28 cellular contexts compared by ENCODE assay signal in genomic region chr5:177265395-177265794, GRCh38.
"Had no signal": no experiment of that assay in that cellular context is flagged by ENCODE, and none has a peak within 500 bp of the region (broad histone marks: within the 10 kb centered on the region; RNA-seq: fewer than 3 reads in every experiment).

No MANE protein-coding gene starts in this region.

- H3K4me1 Mint-ChIP-seq: activated naive CD4-positive, alpha-beta T cell treated with anti-CD3 and anti-CD28 coated beads, Interleukin-2, amount 10 ng/mL, durations not matched to agents 7 days and 5 days; activated naive CD8-positive, alpha-beta T cell treated with anti-CD3 and anti-CD28 coated beads, Interleukin-2, amount 10 ng/mL, durations not matched to agents 7 days and 5 days; brain had no signal

- H3K27me3 ChIP-seq: ascending aorta, breast epithelium, cardiac muscle cell, dorsolateral prefrontal cortex, esophagus squamous epithelium, gastroesophageal sphincter had no signal

- H3K9me3 ChIP-seq: ascending aorta, breast epithelium, esophagus squamous epithelium, gastroesophageal sphincter had no signal

- H3K4me1 ChIP-seq: ascending aorta, breast epithelium, gastroesophageal sphincter had no signal

- H3K9me3 Mint-ChIP-seq: activated CD4-positive, alpha-beta memory T cell treated with anti-CD3 and anti-CD28 coated beads, Interleukin-2, amount 10 ng/mL, durations not matched to agents 7 days and 5 days; activated CD4-positive, alpha-beta T cell treated with anti-CD3 and anti-CD28 coated beads, Interleukin-2, amount 10 ng/mL, durations not matched to agents 7 days and 5 days; activated naive CD4-positive, alpha-beta T cell treated with anti-CD3 and anti-CD28 coated beads, Interleukin-2, amount 10 ng/mL, durations not matched to agents 7 days and 5 days; activated naive CD4-positive, alpha-beta T cell treated with anti-CD3 and anti-CD28 coated beads, Interleukin-2, amount 50 U/mL, for 72 hours; activated naive CD8-positive, alpha-beta T cell treated with anti-CD3 and anti-CD28 coated beads, Interleukin-2, amount 10 ng/mL, durations not matched to agents 7 days and 5 days; activated T-cell treated with anti-CD3 and anti-CD28 coated beads, Interleukin-2, amount 50 U/mL, for 24 hours; activated T-cell treated with anti-CD3 and anti-CD28 coated beads, Interleukin-2, amount 50 U/mL, for 72 hours; brain; central memory CD8-positive, alpha-beta T cell; dendritic cell treated with granulocyte-macrophage colony-stimulating factor and Interleukin-4, amounts not matched to agents 40 ng/mL and 50 ng/mL, for 4 days; endodermal cell had no signal

- DNase-seq: activated CD4-positive, alpha-beta memory T cell treated with anti-CD3 and anti-CD28 coated beads, Interleukin-2, amount 10 ng/mL, durations not matched to agents 7 days and 5 days; activated CD4-positive, alpha-beta T cell treated with anti-CD3 and anti-CD28 coated beads for 1 hour; activated CD4-positive, alpha-beta T cell treated with anti-CD3 and anti-CD28 coated beads for 4 hours; activated CD4-positive, alpha-beta T cell treated with anti-CD3 and anti-CD28 coated beads, Interleukin-2, amount 10 ng/mL, durations not matched to agents 7 days and 5 days; activated CD4-positive, alpha-beta T cell treated with anti-CD3 and anti-CD28 coated beads, Interleukin-2, amount 50 U/mL, for 4 hours; activated CD8-positive, alpha-beta memory T cell treated with anti-CD3 and anti-CD28 coated beads, Interleukin-2, amount 50 U/mL, for 48 hours; activated gamma-delta T cell; activated naive CD4-positive, alpha-beta T cell; activated naive CD4-positive, alpha-beta T cell treated with anti-CD3 and anti-CD28 coated beads, Interleukin-2, amount 10 ng/mL, durations not matched to agents 7 days and 5 days; activated naive CD8-positive, alpha-beta T cell treated with anti-CD3 and anti-CD28 coated beads, Interleukin-2, amount 10 ng/mL, durations not matched to agents 7 days and 5 days; activated T-cell treated with anti-CD3 and anti-CD28 coated beads for 4 hours; activated T-cell treated with anti-CD3 and anti-CD28 coated beads, Interleukin-2, amount 50 U/mL, for 24 hours; activated T-cell treated with anti-CD3 and anti-CD28 coated beads, Interleukin-2, amount 50 U/mL, for 72 hours; dorsolateral prefrontal cortex; effector memory CD4-positive, alpha-beta T cell; endodermal cell; esophagus squamous epithelium; foreskin melanocyte; T-helper 2 cell had no signal

- H3K4me3 ChIP-seq: ascending aorta, breast epithelium, cardiac muscle cell, coronary artery, dorsolateral prefrontal cortex, esophagus squamous epithelium, gastroesophageal sphincter had no signal

- H3K27ac Mint-ChIP-seq: activated CD4-positive, alpha-beta memory T cell treated with anti-CD3 and anti-CD28 coated beads, Interleukin-2, amount 10 ng/mL, durations not matched to agents 7 days and 5 days; activated CD4-positive, alpha-beta T cell treated with anti-CD3 and anti-CD28 coated beads, Interleukin-2, amount 10 ng/mL, durations not matched to agents 7 days and 5 days; activated naive CD4-positive, alpha-beta T cell treated with anti-CD3 and anti-CD28 coated beads, Interleukin-2, amount 10 ng/mL, durations not matched to agents 7 days and 5 days; activated naive CD8-positive, alpha-beta T cell treated with anti-CD3 and anti-CD28 coated beads, Interleukin-2, amount 10 ng/mL, durations not matched to agents 7 days and 5 days; dendritic cell treated with granulocyte-macrophage colony-stimulating factor and Interleukin-4, amounts not matched to agents 40 ng/mL and 50 ng/mL, for 4 days had no signal

- ATAC-seq: activated naive CD4-positive, alpha-beta T cell treated with anti-CD3 and anti-CD28 coated beads, Interleukin-2, amount 50 U/mL, for 72 hours; activated T-cell treated with anti-CD3 and anti-CD28 coated beads, Interleukin-2, amount 50 U/mL, for 72 hours; gastroesophageal sphincter had no signal

- H3K27ac ChIP-seq: ascending aorta, breast epithelium, cardiac muscle cell, coronary artery, esophagus squamous epithelium, gastroesophageal sphincter had no signal

- H3K27me3 Mint-ChIP-seq: activated CD4-positive, alpha-beta memory T cell treated with anti-CD3 and anti-CD28 coated beads, Interleukin-2, amount 10 ng/mL, durations not matched to agents 7 days and 5 days; activated CD4-positive, alpha-beta T cell treated with anti-CD3 and anti-CD28 coated beads, Interleukin-2, amount 10 ng/mL, durations not matched to agents 7 days and 5 days; activated naive CD4-positive, alpha-beta T cell treated with anti-CD3 and anti-CD28 coated beads, Interleukin-2, amount 10 ng/mL, durations not matched to agents 7 days and 5 days; activated naive CD8-positive, alpha-beta T cell treated with anti-CD3 and anti-CD28 coated beads, Interleukin-2, amount 10 ng/mL, durations not matched to agents 7 days and 5 days; activated T-cell treated with anti-CD3 and anti-CD28 coated beads, Interleukin-2, amount 50 U/mL, for 24 hours; brain; central memory CD8-positive, alpha-beta T cell; dendritic cell treated with granulocyte-macrophage colony-stimulating factor and Interleukin-4, amounts not matched to agents 40 ng/mL and 50 ng/mL, for 4 days had no signal

- H3K4me3 Mint-ChIP-seq: activated CD4-positive, alpha-beta memory T cell treated with anti-CD3 and anti-CD28 coated beads, Interleukin-2, amount 10 ng/mL, durations not matched to agents 7 days and 5 days; activated CD4-positive, alpha-beta T cell treated with anti-CD3 and anti-CD28 coated beads, Interleukin-2, amount 10 ng/mL, durations not matched to agents 7 days and 5 days; activated naive CD4-positive, alpha-beta T cell treated with anti-CD3 and anti-CD28 coated beads, Interleukin-2, amount 10 ng/mL, durations not matched to agents 7 days and 5 days; activated naive CD8-positive, alpha-beta T cell treated with anti-CD3 and anti-CD28 coated beads, Interleukin-2, amount 10 ng/mL, durations not matched to agents 7 days and 5 days; activated T-cell treated with anti-CD3 and anti-CD28 coated beads, Interleukin-2, amount 50 U/mL, for 24 hours; activated T-cell treated with anti-CD3 and anti-CD28 coated beads, Interleukin-2, amount 50 U/mL, for 72 hours; brain; central memory CD8-positive, alpha-beta T cell; dendritic cell treated with granulocyte-macrophage colony-stimulating factor and Interleukin-4, amounts not matched to agents 40 ng/mL and 50 ng/mL, for 4 days; endodermal cell had no signal
